In the genomic region with DNA sequence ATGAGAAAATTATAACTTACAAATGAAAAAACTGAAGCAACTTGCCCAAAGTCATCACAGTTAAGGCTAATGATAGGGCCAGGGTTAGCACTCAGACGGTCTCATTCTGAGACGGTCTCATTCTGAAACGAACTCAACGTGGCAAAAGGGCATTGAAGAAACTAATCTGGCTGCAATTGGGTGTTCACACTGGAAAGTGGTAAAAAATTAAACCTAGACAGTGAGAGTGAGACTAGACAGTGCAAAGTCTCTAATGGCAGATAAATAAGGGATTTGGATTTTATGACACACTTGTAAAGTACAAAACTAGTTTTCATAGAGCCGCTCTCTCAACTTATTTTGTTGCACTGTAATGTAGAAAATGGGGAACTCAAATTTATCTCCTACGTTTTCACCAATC, we compare ENCODE assay signal across 21 cellular contexts. TPM values are rescaled to one million over a fixed set of nuclear protein-coding genes. Genes with fewer than 3 reads are reported as not detected.
DNase-seq lines count a peak whose midpoint lies in the region; ATAC-seq, FAIRE-seq and TF ChIP-seq lines count a peak whose summit lies in the region.
"Had no signal": no experiment of that assay in that cellular context is flagged by ENCODE, and none has a peak within 500 bp of the region (broad histone marks: within the 10 kb centered on the region; RNA-seq: fewer than 3 reads in every experiment).

No MANE protein-coding gene starts in this region.

- H3K14ac ChIP-seq in mesenchymal stem cell (ENCODE audit: low read length in 2 of 2) = no peak overlapping the region

- H3K9me3 ChIP-seq in PC-9 (ENCODE audit: insufficient read depth, low read depth) = no peaks in the 10 kb centered on the region
- H3K9me3 ChIP-seq in kidney (ENCODE audit: control insufficient read depth in 1 of 2, low read length in 2 of 2) = no peaks in the 10 kb centered on the region
- H3K9me3 ChIP-seq in mesenchymal stem cell (ENCODE audit: control insufficient read depth, low read length) = no peaks in the 10 kb centered on the region
- H3K9me3 ChIP-seq: A549, Caco-2, HAP-1 had no signal

- no peak overlapping the region for H2BK120ac ChIP-seq in mesenchymal stem cell (ENCODE audit: low read depth, low read length)

- no peak overlapping the region for H2BK12ac ChIP-seq in mesenchymal stem cell (ENCODE audit: low read length in 2 of 2)

- H3K23ac ChIP-seq in mesenchymal stem cell (ENCODE audit: low read length in 2 of 2) = no peak overlapping the region

- POLR2A ChIA-PET in activated CD8-positive, alpha-beta T cell treated with anti-CD3 and anti-CD28 coated beads for 36 hours (lab: Charles Lee) = interaction anchor here (0.8 to 1.7 kb wide), 3 partner anchors 8 to 31 kb away, joined by 3 to 8 read pairs (median 3); a partner anchor contains a TSS
- POLR2A ChIA-PET in activated CD8-positive, alpha-beta T cell treated with anti-CD3 and anti-CD28 coated beads, Interleukin-2, amount 10 ng/mL, durations not matched to agents 7 days and 5 days (lab: Charles Lee) = interaction anchor here (1.1 kb wide), 1 partner anchor 9 kb away, joined by 5 read pairs; a partner anchor contains a TSS
- POLR2A ChIA-PET in PC-9 (lab: Charles Lee; ENCODE audit: unreplicated experiment) = no interaction called here

- no peak overlapping the region for H3K4me3 ChIP-seq in PC-9
- H3K4me3 ChIP-seq in kidney (ENCODE audit: low read length in 2 of 2) = peak overlapping the region in 1 of 2 donors; percentile 0
- no peak overlapping the region for H3K4me3 ChIP-seq in mesenchymal stem cell (ENCODE audit: insufficient read depth in 1 of 2, low read depth in 1 of 2, low read length in 2 of 2)
- H3K4me3 ChIP-seq: A549, HAP-1 had no signal

- H3K4ac ChIP-seq in mesenchymal stem cell (ENCODE audit: low read depth in 1 of 2, low read length in 2 of 2) = no peak overlapping the region

- H3K36me3 ChIP-seq in PC-9 (ENCODE audit: low read depth) (peaks cover 54% of the 10 kb centered on the region), kidney (ENCODE audit: control insufficient read depth in 1 of 2, insufficient read depth in 2 of 2, low read length in 2 of 2) (peaks cover 0 to 4% of the 10 kb centered on the region in 2 donors), mesenchymal stem cell (ENCODE audit: control insufficient read depth in 1 of 2, insufficient read depth in 2 of 2, low read depth in 1 of 2, low read length in 2 of 2) (peaks cover 8 to 39% of the 10 kb centered on the region in 2 experiments)

- DNase-seq in activated CD8-positive, alpha-beta T cell treated with anti-CD3 and anti-CD28 coated beads for 36 hours = no peak
- DNase-seq in activated CD8-positive, alpha-beta T cell treated with anti-CD3 and anti-CD28 coated beads, Interleukin-2, amount 10 ng/mL, durations not matched to agents 7 days and 5 days = no peak
- DNase-seq in PC-9 (no peak), kidney (no peak), mesenchymal stem cell (no peak), NCI-H187 (lab: John Stamatoyannopoulos, UW) (no peak), NCI-H526 treated with DMSO at 0.1 percent for 48 hours (lab: John Stamatoyannopoulos, UW) (no peak), UCSD-AML1 (lab: John Stamatoyannopoulos, UW; ENCODE audit: unreplicated experiment) (no peak)
- DNase-seq: AML-193; Caco-2; CD4-positive, alpha-beta T cell; DMS153; DMS79; GDM1; GOT3 had no signal

- no peak overlapping the region for H2BK15ac ChIP-seq in mesenchymal stem cell (ENCODE audit: low read depth, poor library complexity, severe bottlenecking)

- H3K9ac ChIP-seq in kidney (ENCODE audit: low read length in 2 of 2) = no peak overlapping the region
- H3K9ac ChIP-seq in mesenchymal stem cell (ENCODE audit: low read length) = no peak overlapping the region

- H3K27ac ChIP-seq in PC-9 = peak overlapping the region; percentile 53; the same call in 1 of the 2 replicates
- H3K27ac ChIP-seq in kidney (ENCODE audit: low read depth in 2 of 2, low read length in 2 of 2) = peak overlapping the region; percentile 30 to 47
- no peak overlapping the region for H3K27ac ChIP-seq in mesenchymal stem cell (ENCODE audit: low read length, poor library complexity, severe bottlenecking)
- H3K27ac ChIP-seq: 22Rv1, C4-2B had no signal

- no peak for TF ChIP-seq CTCF in activated CD8-positive, alpha-beta T cell treated with anti-CD3 and anti-CD28 coated beads for 36 hours (IDR thresholded peaks at IDR 0.05)
- TF ChIP-seq CTCF in PC-9 (conservative IDR thresholded peaks at IDR 0.05) (no peak), kidney (IDR thresholded peaks at IDR 0.05; ENCODE audit: borderline replicate concordance, extremely low read depth, insufficient read depth) (no peak)

- H2AK5ac ChIP-seq in mesenchymal stem cell (ENCODE audit: low read length, severe bottlenecking) = no peak overlapping the region

- BruUV-seq in PC-9 (replicated peaks; lab: Mats Ljungman, UMichigan) = no TSS peak

- peaks cover 99% of the 10 kb centered on the region for H3K79me2 ChIP-seq in PC-9 (ENCODE audit: low read depth)

- H3K27ac Mint-ChIP-seq in activated CD8-positive, alpha-beta T cell treated with anti-CD3 and anti-CD28 coated beads for 36 hours = peak overlapping the region; percentile 43
- no peak overlapping the region for H3K27ac Mint-ChIP-seq in activated CD8-positive, alpha-beta T cell treated with anti-CD3 and anti-CD28 coated beads, Interleukin-2, amount 10 ng/mL, durations not matched to agents 7 days and 5 days
- H3K27ac Mint-ChIP-seq: CD4-positive, alpha-beta T cell had no signal

- no peak overlapping the region for H4K8ac ChIP-seq in mesenchymal stem cell (ENCODE audit: low read length)

- WGBS in mesenchymal stem cell = 98% methylated on average over 6 of the region's 6 CpGs

- FAIRE-seq in kidney (lab: Jason Lieb, UNC) = no peak
- FAIRE-seq: GM12892, GM18507 had no signal

- H4K20me1 ChIP-seq in PC-9 (ENCODE audit: insufficient read depth) = peaks cover 90% of the 10 kb centered on the region

- H2BK5ac ChIP-seq in mesenchymal stem cell (ENCODE audit: low read depth, low read length, poor library complexity, severe bottlenecking) = no peak overlapping the region

- no peaks in the 10 kb centered on the region for H3K27me3 Mint-ChIP-seq in activated CD8-positive, alpha-beta T cell treated with anti-CD3 and anti-CD28 coated beads for 36 hours
- H3K27me3 Mint-ChIP-seq in activated CD8-positive, alpha-beta T cell treated with anti-CD3 and anti-CD28 coated beads, Interleukin-2, amount 10 ng/mL, durations not matched to agents 7 days and 5 days (ENCODE audit: low read depth) = no peaks in the 10 kb centered on the region
- H3K27me3 Mint-ChIP-seq: CD4-positive, alpha-beta T cell had no signal

- H3K18ac ChIP-seq in mesenchymal stem cell (ENCODE audit: low read depth in 1 of 2, low read length in 2 of 2) = no peak overlapping the region

- peaks cover 9% of the 10 kb centered on the region for H3K79me1 ChIP-seq in mesenchymal stem cell (replicated peaks; ENCODE audit: low read length, poor library complexity, severe bottlenecking)

- CTCF ChIA-PET in activated CD8-positive, alpha-beta T cell treated with anti-CD3 and anti-CD28 coated beads for 36 hours (lab: Charles Lee) = interaction anchor here (1.3 kb wide), 1 partner anchor 84 kb away, joined by 3 read pairs; no protein-coding TSS in a partner anchor
- CTCF ChIA-PET in activated CD8-positive, alpha-beta T cell treated with anti-CD3 and anti-CD28 coated beads, Interleukin-2, amount 10 ng/mL, durations not matched to agents 7 days and 5 days (lab: Charles Lee) = no interaction called here
- CTCF ChIA-PET in PC-9 (lab: Charles Lee) = interaction anchor here (0.6 kb wide), 1 partner anchor 100 kb away, joined by 8 read pairs; no protein-coding TSS in a partner anchor

- intact Hi-C loops in activated CD8-positive, alpha-beta T cell treated with anti-CD3 and anti-CD28 coated beads for 36 hours (cut with micrococcal nuclease) = no loop called here
- intact Hi-C loops in PC-9 (cut with micrococcal nuclease; ENCODE audit: unreplicated experiment) (no loop called here), kidney (cut with DNase I) (no loop called here)

- H3K4me1 ChIP-seq in PC-9 (replicated peaks; ENCODE audit: insufficient read depth) = no peaks in the 10 kb centered on the region
- no peaks in the 10 kb centered on the region for H3K4me1 ChIP-seq in kidney (ENCODE audit: control insufficient read depth in 1 of 2, insufficient read depth in 1 of 2, low read depth in 1 of 2, low read length in 2 of 2)
- no peaks in the 10 kb centered on the region for H3K4me1 ChIP-seq in mesenchymal stem cell (ENCODE audit: control insufficient read depth, insufficient read depth, low read depth, low read length)
- H3K4me1 ChIP-seq: Caco-2 had no signal

- no peaks in the 10 kb centered on the region for H3K9me2 ChIP-seq in PC-9 (ENCODE audit: insufficient read depth)

- H3K4me2 ChIP-seq in PC-9 (no peak overlapping the region), mesenchymal stem cell (ENCODE audit: low read length, poor library complexity, severe bottlenecking) (peak overlapping the region; percentile 33)
- H3K4me2 ChIP-seq: A549 had no signal

- no peak overlapping the region for H4K91ac ChIP-seq in mesenchymal stem cell (ENCODE audit: low read length)

- peaks cover 43% of the 10 kb centered on the region for H3K4me1 Mint-ChIP-seq in activated CD8-positive, alpha-beta T cell treated with anti-CD3 and anti-CD28 coated beads for 36 hours (ENCODE audit: low read depth)
- peaks cover 12% of the 10 kb centered on the region for H3K4me1 Mint-ChIP-seq in activated CD8-positive, alpha-beta T cell treated with anti-CD3 and anti-CD28 coated beads, Interleukin-2, amount 10 ng/mL, durations not matched to agents 7 days and 5 days (ENCODE audit: low read depth)

- peaks cover 47% of the 10 kb centered on the region for H3K36me3 Mint-ChIP-seq in activated CD8-positive, alpha-beta T cell treated with anti-CD3 and anti-CD28 coated beads for 36 hours (ENCODE audit: low read depth)
- H3K36me3 Mint-ChIP-seq in activated CD8-positive, alpha-beta T cell treated with anti-CD3 and anti-CD28 coated beads, Interleukin-2, amount 10 ng/mL, durations not matched to agents 7 days and 5 days (ENCODE audit: low read depth) = peaks cover 33% of the 10 kb centered on the region

- no peaks in the 10 kb centered on the region for H3K9me3 Mint-ChIP-seq in activated CD8-positive, alpha-beta T cell treated with anti-CD3 and anti-CD28 coated beads for 36 hours
- no peaks in the 10 kb centered on the region for H3K9me3 Mint-ChIP-seq in activated CD8-positive, alpha-beta T cell treated with anti-CD3 and anti-CD28 coated beads, Interleukin-2, amount 10 ng/mL, durations not matched to agents 7 days and 5 days (ENCODE audit: insufficient read depth)
- H3K9me3 Mint-ChIP-seq: CD4-positive, alpha-beta T cell had no signal

- H3K27me3 ChIP-seq in PC-9 (ENCODE audit: insufficient read depth, low read depth) = no peaks in the 10 kb centered on the region
- H3K27me3 ChIP-seq in mesenchymal stem cell (ENCODE audit: control insufficient read depth in 1 of 2, insufficient read depth in 1 of 2, low read length in 2 of 2) = no peaks in the 10 kb centered on the region

- no peak overlapping the region for H3K4me3 Mint-ChIP-seq in activated CD8-positive, alpha-beta T cell treated with anti-CD3 and anti-CD28 coated beads for 36 hours
- H3K4me3 Mint-ChIP-seq in activated CD8-positive, alpha-beta T cell treated with anti-CD3 and anti-CD28 coated beads, Interleukin-2, amount 10 ng/mL, durations not matched to agents 7 days and 5 days = no peak overlapping the region
- H3K4me3 Mint-ChIP-seq: CD4-positive, alpha-beta T cell had no signal

- H2AFZ ChIP-seq in PC-9 = no peak overlapping the region
- no peak overlapping the region for H2AFZ ChIP-seq in mesenchymal stem cell (ENCODE audit: low read depth, low read length)

- no peak for ATAC-seq in activated CD8-positive, alpha-beta T cell treated with anti-CD3 and anti-CD28 coated beads for 36 hours
- no peak for ATAC-seq in activated CD8-positive, alpha-beta T cell treated with anti-CD3 and anti-CD28 coated beads, Interleukin-2, amount 10 ng/mL, durations not matched to agents 7 days and 5 days
- ATAC-seq: A549 had no signal

- H3F3A ChIP-seq in PC-9 (ENCODE audit: insufficient read depth, low read depth) = peaks cover 24% of the 10 kb centered on the region

RNA-seq across cellular contexts. Expression of a gene that starts 9.2 kb away (rescaled TPM):
- 100 to 1,000 TPM; 207 to 225 TPM for total RNA-seq in activated CD8-positive, alpha-beta T cell treated with anti-CD3 and anti-CD28 coated beads for 36 hours
- total RNA-seq in activated CD8-positive, alpha-beta T cell treated with anti-CD3 and anti-CD28 coated beads, Interleukin-2, amount 10 ng/mL, durations not matched to agents 7 days and 5 days = 10 to 100 TPM; 91.2 to 94.7 TPM
- 133 and 149 TPM in 2 replicates for total RNA-seq in PC-9 (2021)
- 66.2 TPM for total RNA-seq in kidney
- 71.3 TPM for polyA plus RNA-seq in kidney (ENCODE audit: insufficient read depth, low read depth, low replicate concordance)
- 42.6 TPM for polyA plus RNA-seq in mesenchymal stem cell (2013, experiment 1 of 2)
- polyA plus RNA-seq in mesenchymal stem cell (2013, experiment 2 of 2) = 43.6 TPM
